Comparison of ENCODE assay signal across 1 cellular context in the genomic region with DNA sequence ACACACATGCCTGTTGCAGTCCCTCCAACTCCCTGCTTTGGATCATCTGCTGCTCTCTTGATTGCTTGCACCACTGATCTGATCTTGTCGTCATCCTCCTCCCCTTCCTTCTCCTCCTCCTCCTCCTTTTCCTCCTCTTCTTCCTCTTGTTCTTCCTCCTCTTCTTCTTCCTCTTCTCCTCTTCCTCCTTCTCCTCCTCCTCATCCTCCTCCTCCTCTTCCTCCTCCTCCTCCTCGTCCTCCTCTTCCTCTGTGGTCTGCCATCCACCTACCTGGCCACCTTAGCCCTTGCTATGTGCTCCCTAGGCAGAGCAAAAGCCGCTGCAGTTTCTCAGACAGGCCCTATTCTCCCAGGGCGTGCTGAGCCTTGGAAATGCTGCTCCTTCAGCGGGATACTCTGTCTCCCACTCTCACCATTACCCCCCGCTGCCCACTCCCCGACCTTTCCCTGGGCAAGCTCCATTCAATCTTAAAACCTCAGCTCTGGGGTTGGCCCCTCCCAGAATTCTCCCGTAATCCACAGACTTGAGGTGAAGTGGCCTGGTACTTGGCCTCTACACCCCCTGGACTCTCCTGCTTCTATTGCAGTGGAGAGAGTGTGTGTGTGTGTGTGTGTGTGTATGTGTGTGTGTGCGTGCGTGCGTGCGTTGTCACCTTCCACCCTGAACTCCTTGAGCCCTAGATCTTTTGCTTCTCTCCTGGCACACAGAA.
TF ChIP-seq lines count a peak whose summit lies in the region.

No MANE protein-coding gene starts in this region.

TF ChIP-seq in K562, 482 proteins besides CTCF, POLR2A, EP300 and RAD21 (continued from another document):
- TF ChIP-seq MNT (conservative IDR thresholded peaks at IDR 0.05) (no peak), NCOR1 (IDR thresholded peaks at IDR 0.05) (no peak), ZNF263 (CRISPR knock-in tag; IDR thresholded peaks at IDR 0.05; ENCODE audit: borderline replicate concordance) (peak; percentile 67), MED1 (CRISPR knock-in tag; IDR thresholded peaks at IDR 0.05; ENCODE audit: borderline replicate concordance) (no peak), HDAC3 (IDR thresholded peaks at IDR 0.05; ENCODE audit: borderline replicate concordance, partially characterized antibody) (no peak), PYGO2 (tag; IDR thresholded peaks at IDR 0.05) (no peak)
- TF ChIP-seq, protein P1, sequence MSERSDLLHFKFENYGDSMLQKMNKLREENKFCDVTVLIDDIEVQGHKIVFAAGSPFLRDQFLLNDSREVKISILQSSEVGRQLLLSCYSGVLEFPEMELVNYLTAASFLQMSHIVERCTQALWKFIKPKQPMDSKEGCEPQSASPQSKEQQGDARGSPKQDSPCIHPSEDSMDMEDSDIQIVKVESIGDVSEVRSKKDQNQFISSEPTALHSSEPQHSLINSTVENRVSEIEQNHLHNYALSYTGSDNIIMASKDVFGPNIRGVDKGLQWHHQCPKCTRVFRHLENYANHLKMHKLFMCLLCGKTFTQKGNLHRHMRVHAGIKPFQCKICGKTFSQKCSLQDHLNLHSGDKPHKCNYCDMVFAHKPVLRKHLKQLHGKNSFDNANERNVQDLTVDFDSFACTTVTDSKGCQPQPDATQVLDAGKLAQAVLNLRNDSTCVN (CRISPR knock-in tag; IDR thresholded peaks at IDR 0.05), result 0 out of 2 replicates have a peak, but pooled peaks have one; percentile 39
- TF ChIP-seq, protein P2, sequence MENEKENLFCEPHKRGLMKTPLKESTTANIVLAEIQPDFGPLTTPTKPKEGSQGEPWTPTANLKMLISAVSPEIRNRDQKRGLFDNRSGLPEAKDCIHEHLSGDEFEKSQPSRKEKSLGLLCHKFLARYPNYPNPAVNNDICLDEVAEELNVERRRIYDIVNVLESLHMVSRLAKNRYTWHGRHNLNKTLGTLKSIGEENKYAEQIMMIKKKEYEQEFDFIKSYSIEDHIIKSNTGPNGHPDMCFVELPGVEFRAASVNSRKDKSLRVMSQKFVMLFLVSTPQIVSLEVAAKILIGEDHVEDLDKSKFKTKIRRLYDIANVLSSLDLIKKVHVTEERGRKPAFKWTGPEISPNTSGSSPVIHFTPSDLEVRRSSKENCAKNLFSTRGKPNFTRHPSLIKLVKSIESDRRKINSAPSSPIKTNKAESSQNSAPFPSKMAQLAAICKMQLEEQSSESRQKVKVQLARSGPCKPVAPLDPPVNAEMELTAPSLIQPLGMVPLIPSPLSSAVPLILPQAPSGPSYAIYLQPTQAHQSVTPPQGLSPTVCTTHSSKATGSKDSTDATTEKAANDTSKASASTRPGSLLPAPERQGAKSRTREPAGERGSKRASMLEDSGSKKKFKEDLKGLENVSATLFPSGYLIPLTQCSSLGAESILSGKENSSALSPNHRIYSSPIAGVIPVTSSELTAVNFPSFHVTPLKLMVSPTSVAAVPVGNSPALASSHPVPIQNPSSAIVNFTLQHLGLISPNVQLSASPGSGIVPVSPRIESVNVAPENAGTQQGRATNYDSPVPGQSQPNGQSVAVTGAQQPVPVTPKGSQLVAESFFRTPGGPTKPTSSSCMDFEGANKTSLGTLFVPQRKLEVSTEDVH (IDR thresholded peaks at IDR 0.05; ENCODE audit: low read depth, partially characterized antibody), result no peak
TF ChIP-seq in K562: peak in this region for 3.
